Comparison of ENCODE assay signal across 16 cellular contexts in genomic region chr19:50606059-50606833, GRCh38. TPM values are rescaled to one million over a fixed set of nuclear protein-coding genes. Genes with fewer than 3 reads are reported as not detected.
DNase-seq lines count a peak whose midpoint lies in the region; ATAC-seq and TF ChIP-seq lines count a peak whose summit lies in the region.
"Not testable (repeated sequence)": the region's sequence is repeated elsewhere in the genome, so short reads cannot be mapped to it uniquely, and the experiment has no call there.
"Had no signal": no experiment of that assay in that cellular context is flagged by ENCODE, and none has a peak within 500 bp of the region (broad histone marks: within the 10 kb centered on the region; RNA-seq: fewer than 3 reads in every experiment).

No MANE protein-coding gene starts in this region.

- H2AFZ ChIP-seq in GM23248, result not testable (repeated sequence)

- not testable (repeated sequence) for H3F3A ChIP-seq in GM23248 (ENCODE audit: insufficient read depth)

- H3K27ac Mint-ChIP-seq in T-helper 2 cell treated with Interferon-gamma antibody and Interleukin-4, amounts not matched to agents 5 μg/mL and 100 μg/mL, for 36 hours; activated naive CD8-positive, alpha-beta T cell treated with anti-CD3 and anti-CD28 coated beads, Interleukin-2, amount 50 U/mL, for 24 hours: not testable (repeated sequence)

- H3K27me3 Mint-ChIP-seq in T-helper 2 cell treated with Interferon-gamma antibody and Interleukin-4, amounts not matched to agents 5 μg/mL and 100 μg/mL, for 36 hours (ENCODE audit: low read depth), result not testable (repeated sequence)
- peaks cover 59% of the 10 kb centered on the region for H3K27me3 Mint-ChIP-seq in activated naive CD8-positive, alpha-beta T cell treated with anti-CD3 and anti-CD28 coated beads, Interleukin-2, amount 50 U/mL, for 24 hours

- not testable (repeated sequence) for H3K36me3 Mint-ChIP-seq in T-helper 2 cell treated with Interferon-gamma antibody and Interleukin-4, amounts not matched to agents 5 μg/mL and 100 μg/mL, for 36 hours (ENCODE audit: low read depth); activated naive CD8-positive, alpha-beta T cell treated with anti-CD3 and anti-CD28 coated beads, Interleukin-2, amount 50 U/mL, for 24 hours (ENCODE audit: low read depth)

- not testable (repeated sequence) for H3K9me3 ChIP-seq in GM23248 (ENCODE audit: low read depth); lower lobe of right lung

- H3K4me3 Mint-ChIP-seq in T-helper 2 cell treated with Interferon-gamma antibody and Interleukin-4, amounts not matched to agents 5 μg/mL and 100 μg/mL, for 36 hours, result peak overlapping the region; percentile 39
- not testable (repeated sequence) for H3K4me3 Mint-ChIP-seq in activated naive CD8-positive, alpha-beta T cell treated with anti-CD3 and anti-CD28 coated beads, Interleukin-2, amount 50 U/mL, for 24 hours

- not testable (repeated sequence) for H3K4me2 ChIP-seq in GM23248 (ENCODE audit: unreplicated experiment)

- peak; percentile 60 for ATAC-seq in activated naive CD8-positive, alpha-beta T cell treated with anti-CD3 and anti-CD28 coated beads, Interleukin-2, amount 50 U/mL, for 24 hours
- ATAC-seq in Right ventricle myocardium superior (ENCODE audit: poor library complexity), result peak; percentile 39
- ATAC-seq in lower lobe of right lung, result peak; percentile 70 to 79
- ATAC-seq in sciatic nerve, result peak; percentile 48

- peak; percentile 5 for DNase-seq in GM23248
- peak; percentile 97 to 98 for DNase-seq in NCI-H1930 (lab: John Stamatoyannopoulos, UW)
- not testable (repeated sequence) for DNase-seq in T-helper 2 cell treated with Interferon-gamma antibody and Interleukin-4, amounts not matched to agents 5 μg/mL and 100 μg/mL, for 36 hours (ENCODE audit: low spot score); Right ventricle myocardium superior; lower lobe of right lung; sciatic nerve (ENCODE audit: low spot score)
- peak; percentile 5 for DNase-seq in activated naive CD8-positive, alpha-beta T cell treated with anti-CD3 and anti-CD28 coated beads, Interleukin-2, amount 50 U/mL, for 24 hours

- H3K9ac ChIP-seq in GM23248, result not testable (repeated sequence)

- 25 to 26% methylated on average over 46 to 47 of the region's 58 CpGs for WGBS in GM23248 (ENCODE audit: low coverage in 1 of 2, low lambda C conversion rate in 2 of 2, missing lambda C conversion rate in 2 of 2), 2 experiments

- not testable (repeated sequence) for H3K4me1 ChIP-seq in GM23248 (ENCODE audit: insufficient read depth); lower lobe of right lung

- not testable (repeated sequence) for H3K27ac ChIP-seq in GM23248, lower lobe of right lung

- in situ Hi-C loops in GM23248 (cut with MboI), result not testable (repeated sequence)

- not testable (repeated sequence) for H3K4me3 ChIP-seq in GM23248, lower lobe of right lung

- intact Hi-C loops in Right ventricle myocardium superior (cut with DNase I); lower lobe of right lung (cut with DNase I); sciatic nerve (cut with DNase I): not testable (repeated sequence)

- not testable (repeated sequence) for H3K9me2 ChIP-seq in GM23248 (ENCODE audit: insufficient read depth)

- peaks cover 11% of the 10 kb centered on the region for H3K4me1 Mint-ChIP-seq in T-helper 2 cell treated with Interferon-gamma antibody and Interleukin-4, amounts not matched to agents 5 μg/mL and 100 μg/mL, for 36 hours (ENCODE audit: low read depth)
- H3K4me1 Mint-ChIP-seq in activated naive CD8-positive, alpha-beta T cell treated with anti-CD3 and anti-CD28 coated beads, Interleukin-2, amount 50 U/mL, for 24 hours, result peaks cover 13% of the 10 kb centered on the region

- H4K20me1 ChIP-seq in GM23248 (ENCODE audit: insufficient read depth), result not testable (repeated sequence)

- not testable (repeated sequence) for H3K36me3 ChIP-seq in GM23248 (ENCODE audit: low read depth); lower lobe of right lung

- TF ChIP-seq CTCF in lower lobe of right lung (IDR thresholded peaks at IDR 0.05), result peak; percentile 8

- H3K79me2 ChIP-seq in GM23248 (ENCODE audit: insufficient read depth), result not testable (repeated sequence)

- not testable (repeated sequence) for H3K9me3 Mint-ChIP-seq in T-helper 2 cell treated with Interferon-gamma antibody and Interleukin-4, amounts not matched to agents 5 μg/mL and 100 μg/mL, for 36 hours
- peaks cover 13% of the 10 kb centered on the region for H3K9me3 Mint-ChIP-seq in activated naive CD8-positive, alpha-beta T cell treated with anti-CD3 and anti-CD28 coated beads, Interleukin-2, amount 50 U/mL, for 24 hours

- H3K27me3 ChIP-seq in GM23248 (replicated peaks; ENCODE audit: insufficient read depth) (peaks cover 10% of the 10 kb centered on the region), lower lobe of right lung (ENCODE audit: low read depth) (peaks cover 23% of the 10 kb centered on the region)

RNA-seq across cellular contexts. Expression of gene SYT3, which starts 33.4 kb away (rescaled TPM):
- total RNA-seq in GM23248 (2014; rRNA removed; shearing (Covaris generic)), result not detected in 2 replicates
- not detected in 2 replicates for polyA plus RNA-seq in GM23248 (2016; fragmentation: Nextera tagmentation; extraction: Ambion mirVana)
- total RNA-seq in Right ventricle myocardium superior (0.11 TPM), lower lobe of right lung (1.2 TPM), sciatic nerve (not detected)
- total RNA-seq: activated CD4-positive, alpha-beta memory T cell treated with anti-CD3 and anti-CD28 coated beads for 36 hours; activated naive CD4-positive, alpha-beta T cell treated with anti-CD3 and anti-CD28 coated beads for 36 hours; esophagus mucosa; omental fat pad; right lobe of liver; tibial nerve had no signal

RNA-seq across cellular contexts. Expression of gene LRRC4B, which starts 38.0 kb away (rescaled TPM):
- not detected in 2 replicates for total RNA-seq in GM23248 (2014; rRNA removed; shearing (Covaris generic))
- not detected in 2 replicates for polyA plus RNA-seq in GM23248 (2016; fragmentation: Nextera tagmentation; extraction: Ambion mirVana)
- total RNA-seq in Right ventricle myocardium superior (1.0 TPM), lower lobe of right lung (3.9 TPM), sciatic nerve (3.5 TPM)
- total RNA-seq: activated CD4-positive, alpha-beta memory T cell treated with anti-CD3 and anti-CD28 coated beads for 36 hours; activated naive CD4-positive, alpha-beta T cell treated with anti-CD3 and anti-CD28 coated beads for 36 hours; glomerular endothelial cell had no signal

RNA-seq across cellular contexts. Expression of gene C19orf81, which starts 43.0 kb away (rescaled TPM):
- total RNA-seq in GM23248 (2014; rRNA removed; shearing (Covaris generic)), result not detected in 2 replicates
- polyA plus RNA-seq in GM23248 (2016; fragmentation: Nextera tagmentation; extraction: Ambion mirVana), result 1.1 and 1.6 TPM in 2 replicates
- total RNA-seq in Right ventricle myocardium superior (2.5 TPM), lower lobe of right lung (5.2 TPM), sciatic nerve (not detected)
- total RNA-seq: ascending aorta, esophagus mucosa, omental fat pad, right lobe of liver, SJCRH30, tibial nerve had no signal
